In genomic region chr15:49507261-49507660, GRCh38 we compare ENCODE assay signal across 16 cellular contexts.
A peak's percentile ranks its signal among the peaks of the same experiment; 100 is the strongest.
DNase-seq lines count a peak whose midpoint lies in the region; ATAC-seq and TF ChIP-seq lines count a peak whose summit lies in the region.
"Had no signal": no experiment of that assay in that cellular context is flagged by ENCODE, and none has a peak within 500 bp of the region (broad histone marks: within the 10 kb centered on the region; RNA-seq: fewer than 3 reads in every experiment).

No MANE protein-coding gene starts in this region.

- no peaks in the 10 kb centered on the region for H3K9me2 ChIP-seq in GM23248 (ENCODE audit: insufficient read depth)

- H3K4me3 ChIP-seq in GM23248 = no peak overlapping the region
- H3K4me3 ChIP-seq in RWPE2 (ENCODE audit: severe bottlenecking) = no peak overlapping the region
- H3K4me3 ChIP-seq in brain microvascular endothelial cell (ENCODE audit: low read depth, low read length) = no peak overlapping the region
- H3K4me3 ChIP-seq: BLaER1 treated with 17β-estradiol and CSF1 and Interleukin-3, amounts not matched to agents 10 nM and 100 nM; HAP-1 had no signal

- no peak overlapping the region for H3K9ac ChIP-seq in GM23248
- H3K9ac ChIP-seq: BLaER1 treated with 17β-estradiol and CSF1 and Interleukin-3, amounts not matched to agents 10 nM and 100 nM had no signal

- in situ Hi-C loops in GM23248 (cut with MboI) = no loop called here
- in situ Hi-C loops in brain microvascular endothelial cell (cut with HindIII; ENCODE audit: low pct_ligation_motif_present, low sequenced_read_pairs) = no loop called here

- no peaks in the 10 kb centered on the region for H3K79me2 ChIP-seq in GM23248 (ENCODE audit: insufficient read depth)

- DNase-seq in GM23248 (no peak), RWPE2 (ENCODE audit: low spot score) (no peak), epithelial cell of prostate (ENCODE audit: low read depth, low spot score) (no peak), iris pigment epithelial cell (ENCODE audit: low read depth) (peak; percentile 60), KG1 (lab: John Stamatoyannopoulos, UW) (no peak), LoVo (ENCODE audit: low spot score) (no peak), brain microvascular endothelial cell (no peak)
- DNase-seq in activated CD8-positive, alpha-beta memory T cell treated with anti-CD3 and anti-CD28 coated beads, Interleukin-2, amount 50 U/mL, for 4 hours = no peak
- DNase-seq: 8988T; Calu3; CD8-positive, alpha-beta T cell; DMS79 treated with DMSO at 0.1 percent for 48 hours; GF-D8 had no signal

- H3K4me1 ChIP-seq in GM23248 (ENCODE audit: insufficient read depth) = no peaks in the 10 kb centered on the region
- H3K4me1 ChIP-seq in RWPE2 (ENCODE audit: insufficient read depth, poor library complexity, severe bottlenecking) = peaks cover 20% of the 10 kb centered on the region
- H3K4me1 ChIP-seq: BLaER1 treated with 17β-estradiol and CSF1 and Interleukin-3, amounts not matched to agents 10 nM and 100 nM; HAP-1 had no signal

- H3F3A ChIP-seq in GM23248 (ENCODE audit: insufficient read depth) = peaks cover 7% of the 10 kb centered on the region; the same call in 1 of the 2 replicates

- 63 to 72% methylated on average over 3 of the region's 3 CpGs for WGBS in GM23248 (ENCODE audit: low coverage in 1 of 2, low lambda C conversion rate in 2 of 2, missing lambda C conversion rate in 2 of 2), 2 experiments

- H3K27ac ChIP-seq in GM23248 (no peak overlapping the region), RWPE2 (ENCODE audit: poor library complexity, severe bottlenecking) (peak overlapping the region; percentile 16), epithelial cell of prostate (peak overlapping the region; percentile 46), brain microvascular endothelial cell (no peak overlapping the region)
- H3K27ac ChIP-seq: BLaER1 treated with 17β-estradiol and CSF1 and Interleukin-3, amounts not matched to agents 10 nM and 100 nM had no signal

- no peaks in the 10 kb centered on the region for H4K20me1 ChIP-seq in GM23248 (ENCODE audit: insufficient read depth)
- H4K20me1 ChIP-seq: BLaER1 treated with 17β-estradiol and CSF1 and Interleukin-3, amounts not matched to agents 10 nM and 100 nM had no signal

- 0 out of 2 replicates have a peak overlapping the region, but pooled peaks have one; percentile 2 for H2AFZ ChIP-seq in GM23248

- peak; percentile 87 for ATAC-seq in RWPE2 (ENCODE audit: low read depth)
- ATAC-seq: CD8-positive, alpha-beta T cell; HepG2 had no signal

- H3K4me2 ChIP-seq in GM23248 (ENCODE audit: unreplicated experiment) = no peak overlapping the region
- H3K4me2 ChIP-seq: BLaER1 treated with 17β-estradiol and CSF1 and Interleukin-3, amounts not matched to agents 10 nM and 100 nM had no signal

- H3K36me3 ChIP-seq in GM23248 (ENCODE audit: low read depth) = no peaks in the 10 kb centered on the region
- no peaks in the 10 kb centered on the region for H3K36me3 ChIP-seq in RWPE2 (ENCODE audit: low read depth)
- no peaks in the 10 kb centered on the region for H3K36me3 ChIP-seq in brain microvascular endothelial cell (replicated peaks)
- H3K36me3 ChIP-seq: BLaER1 treated with 17β-estradiol and CSF1 and Interleukin-3, amounts not matched to agents 10 nM and 100 nM; HAP-1 had no signal

- H3K9me3 ChIP-seq in GM23248 (ENCODE audit: low read depth) (no peaks in the 10 kb centered on the region), RWPE2 (ENCODE audit: severe bottlenecking) (peaks cover 4% of the 10 kb centered on the region)

- H3K27me3 ChIP-seq in GM23248 (replicated peaks; ENCODE audit: insufficient read depth) = no peaks in the 10 kb centered on the region
- no peaks in the 10 kb centered on the region for H3K27me3 ChIP-seq in RWPE2 (ENCODE audit: insufficient read depth, poor library complexity, severe bottlenecking)
- H3K27me3 ChIP-seq in brain microvascular endothelial cell (replicated peaks) = no peaks in the 10 kb centered on the region
- H3K27me3 ChIP-seq: BLaER1 treated with 17β-estradiol and CSF1 and Interleukin-3, amounts not matched to agents 10 nM and 100 nM had no signal

- TF ChIP-seq CTCF in RWPE2 (IDR thresholded peaks at IDR 0.05; ENCODE audit: poor library complexity, severe bottlenecking) (no peak), brain microvascular endothelial cell (IDR thresholded peaks at IDR 0.05; ENCODE audit: low read depth, low read length, missing control alignments) (no peak)

Comparison
In these comparisons a context has a peak if more than half of its experiments do, and no peak if none do; other contexts are left out.
1. H3K27ac ChIP-seq: peak in RWPE2 (single experiment) and epithelial cell of prostate (single experiment); none in GM23248 (single experiment) and brain microvascular endothelial cell (single experiment).